In the genomic region with DNA sequence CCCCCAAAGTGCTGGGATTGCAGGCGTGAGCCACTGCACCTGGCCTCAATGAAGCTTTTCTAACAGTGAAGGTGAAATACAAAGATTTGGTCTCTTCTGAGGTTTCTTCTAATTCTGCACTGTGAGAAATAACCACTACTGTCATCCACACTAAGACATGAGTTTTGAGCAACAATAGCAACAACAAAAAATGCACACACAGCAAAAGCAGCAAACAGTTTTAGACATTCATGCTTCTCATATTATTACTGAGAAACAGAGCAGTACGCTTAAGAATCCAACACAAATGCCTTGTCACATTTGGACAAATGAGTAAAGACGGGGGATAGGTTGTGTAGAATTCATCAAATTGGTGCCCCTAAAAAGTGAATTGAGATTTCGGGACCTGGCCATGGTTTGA, we compare ENCODE assay signal across 26 cellular contexts.
DNase-seq lines count a peak whose midpoint lies in the region; ATAC-seq, FAIRE-seq and TF ChIP-seq lines count a peak whose summit lies in the region.
"Had no signal": no experiment of that assay in that cellular context is flagged by ENCODE, and none has a peak within 500 bp of the region (broad histone marks: within the 10 kb centered on the region; RNA-seq: fewer than 3 reads in every experiment).

No MANE protein-coding gene starts in this region.

- H2BK15ac ChIP-seq in IMR-90 (ENCODE audit: low read depth, low read length) (no peak overlapping the region), H1 (ENCODE audit: low read length) (no peak overlapping the region)

- H3K23ac ChIP-seq in IMR-90 (ENCODE audit: low read depth, low read length) (no peak overlapping the region), H1 (ENCODE audit: insufficient read length) (no peak overlapping the region)

- H3K23me2 ChIP-seq in H1 (ENCODE audit: low read depth, low read length): no peaks in the 10 kb centered on the region

- H2BK5ac ChIP-seq in IMR-90 (ENCODE audit: low read depth, low read length, poor library complexity, severe bottlenecking) (no peak overlapping the region), H1 (ENCODE audit: low read depth, low read length) (no peak overlapping the region)

- no peak overlapping the region for H4K91ac ChIP-seq in IMR-90 (ENCODE audit: insufficient read depth, low read depth, low read length)
- no peak overlapping the region for H4K91ac ChIP-seq in H1 (replicated peaks; ENCODE audit: insufficient read length, low read length)

- H2BK20ac ChIP-seq in IMR-90 (ENCODE audit: low read depth, low read length) (no peak overlapping the region), H1 (ENCODE audit: low read length) (no peak overlapping the region)

- H3K56ac ChIP-seq in IMR-90 (ENCODE audit: extremely low read depth, insufficient read depth, low read length) (no peak overlapping the region), H1 (replicated peaks; ENCODE audit: insufficient read length, low read depth, low read length) (no peak overlapping the region)

- H2BK120ac ChIP-seq in IMR-90 (ENCODE audit: low read depth, low read length) (no peak overlapping the region), H1 (replicated peaks; ENCODE audit: low read depth, low read length) (no peak overlapping the region)

- H3K9ac ChIP-seq in HepG2 (ENCODE audit: insufficient read depth, low read depth, low read length) (no peak overlapping the region), IMR-90 (ENCODE audit: low read depth, low read length) (no peak overlapping the region), H1 (replicated peaks in 1 of 4; ENCODE audit: extremely low read depth in 1 of 4, low read depth in 3 of 4, low read length in 3 of 4) (no peak overlapping the region)
- H3K9ac ChIP-seq: BLaER1 treated with 17β-estradiol and CSF1 and Interleukin-3, amounts not matched to agents 10 nM and 100 nM had no signal

- H3K4ac ChIP-seq in IMR-90 (ENCODE audit: low read depth, low read length): no peak overlapping the region
- H3K4ac ChIP-seq in H1 (replicated peaks; ENCODE audit: insufficient read length, low read depth, low read length): no peak overlapping the region

- in situ Hi-C loops in HepG2 (cut with HindIII; ENCODE audit: extremely low pct_ligation_motif_present, low pct_unique_long_range_greater_than_20kb) (no loop called here), IMR-90 (cut with MboI; ENCODE audit: low sequenced_read_pairs) (no loop called here)

- H2AK5ac ChIP-seq in IMR-90 (ENCODE audit: low read depth, low read length) (no peak overlapping the region), H1 (ENCODE audit: low read depth, low read length) (no peak overlapping the region)

- TF ChIP-seq CTCF in HepG2 (CRISPR knock-in tag; IDR thresholded peaks at IDR 0.05): no peak
- no peak for TF ChIP-seq CTCF in right lobe of liver (IDR thresholded peaks at IDR 0.05)
- no peak for TF ChIP-seq CTCF in IMR-90 (conservative IDR thresholded peaks at IDR 0.05; ENCODE audit: low read depth, low read length)
- no peak for TF ChIP-seq CTCF in H1 (IDR thresholded peaks at IDR 0.05; ENCODE audit: control extremely low read depth in 1 of 3, insufficient read depth in 1 of 3, low read depth in 1 of 3, low read length in 3 of 3)
- no peak for TF ChIP-seq CTCF in D721Med (IDR thresholded peaks at IDR 0.05; ENCODE audit: insufficient read depth, missing control alignments)
- TF ChIP-seq CTCF in body of pancreas (IDR thresholded peaks at IDR 0.05): no peak

- no peak overlapping the region for H3K27ac ChIP-seq in HepG2 (ENCODE audit: extremely low read length, insufficient read depth, low read length)
- no peak overlapping the region for H3K27ac ChIP-seq in right lobe of liver
- no peak overlapping the region for H3K27ac ChIP-seq in IMR-90 (ENCODE audit: insufficient read depth, low read length)
- H3K27ac ChIP-seq in H1 (ENCODE audit: low read depth, low read length): no peak overlapping the region
- no peak overlapping the region for H3K27ac ChIP-seq in body of pancreas
- H3K27ac ChIP-seq: BLaER1 treated with 17β-estradiol and CSF1 and Interleukin-3, amounts not matched to agents 10 nM and 100 nM; C4-2B had no signal

- no peak overlapping the region for H3K4me3 ChIP-seq in HepG2 (replicated peaks in 1 of 3; ENCODE audit: insufficient read depth in 1 of 3, low read depth in 2 of 3, low read length in 3 of 3)
- no peak overlapping the region for H3K4me3 ChIP-seq in right lobe of liver
- no peak overlapping the region for H3K4me3 ChIP-seq in IMR-90 (ENCODE audit: insufficient read depth, low read depth, low read length)
- H3K4me3 ChIP-seq in H1 (ENCODE audit: extremely low read depth in 1 of 4, insufficient read depth in 2 of 4, low read depth in 3 of 4, low read length in 4 of 4): no peak overlapping the region
- H3K4me3 ChIP-seq in body of pancreas: no peak overlapping the region
- H3K4me3 ChIP-seq: BLaER1 treated with 17β-estradiol and CSF1 and Interleukin-3, amounts not matched to agents 10 nM and 100 nM; GM12878 had no signal

- no peak overlapping the region for H2BK12ac ChIP-seq in H1 (ENCODE audit: low read depth, low read length)

- no peak for TF ChIP-seq RAD21 in HepG2 (CRISPR knock-in tag; IDR thresholded peaks at IDR 0.05)
- no peak for TF ChIP-seq RAD21 in IMR-90 (IDR thresholded peaks at IDR 0.05; ENCODE audit: low read length)
- no peak for TF ChIP-seq RAD21 in H1 (IDR thresholded peaks at IDR 0.05 in 1 of 2, conservative IDR thresholded peaks at IDR 0.05 in 1 of 2; ENCODE audit: low read depth in 2 of 2, low read length in 2 of 2)

- POLR2A ChIA-PET in HepG2 (lab: Yijun Ruan, JAX): no interaction called here
- POLR2A ChIA-PET in IMR-90 (lab: Charles Lee; ENCODE audit: unreplicated experiment): no interaction called here
- POLR2A ChIA-PET in H1 (lab: Charles Lee; ENCODE audit: partially characterized antibody): no interaction called here

- no peak for DNase-seq in HepG2 (ENCODE audit: low spot score)
- no peak for DNase-seq in right lobe of liver
- no peak for DNase-seq in IMR-90
- DNase-seq in H1 (ENCODE audit: low read depth in 1 of 2, low spot score in 2 of 2): no peak
- no peak for DNase-seq in D721Med (ENCODE audit: insufficient read length, low spot score)
- no peak for DNase-seq in body of pancreas
- no peak for DNase-seq in medulla oblongata (ENCODE audit: extremely low spot score)
- DNase-seq: 8988T; AML-193; Caco-2; Calu3; CD4-positive, alpha-beta T cell; CD8-positive, alpha-beta T cell; DMS 273 treated with DMSO at 0.1 percent for 48 hours; DMS153; DMS53; DMS79; DND-41; EL; GDM1 had no signal

- 98% methylated on average over 4 of the region's 4 CpGs for WGBS in HepG2 (ENCODE audit: low lambda C conversion rate)
- 95% methylated on average over 3 of the region's 4 CpGs for WGBS in right lobe of liver (ENCODE audit: insufficient coverage, low coverage, low lambda C conversion rate, missing lambda C conversion rate)
- 80% methylated on average over 1 of the region's 4 CpGs; no CpG with 5 or more reads in 1 of the 2 experiments for WGBS in IMR-90 (ENCODE audit: extremely low coverage in 2 of 2, insufficient read length in 1 of 2), 2 experiments
- 88% methylated on average over 4 of the region's 4 CpGs; no CpG with 5 or more reads in 1 of the 2 experiments for WGBS in H1 (ENCODE audit: extremely low coverage in 1 of 2, insufficient coverage in 1 of 2, insufficient read length in 1 of 2, insufficient replicate concordance in 2 of 2, low coverage in 1 of 2, low lambda C conversion rate in 2 of 2, missing lambda C conversion rate in 1 of 2), 2 experiments
- WGBS in body of pancreas, 2 donors: 92 to 97% methylated on average over 4 of the region's 4 CpGs

- no peak overlapping the region for H4K5ac ChIP-seq in IMR-90 (ENCODE audit: low read depth, low read length)
- no peak overlapping the region for H4K5ac ChIP-seq in H1 (ENCODE audit: insufficient read length, low read depth, low read length)

- H3K9me3 ChIP-seq in HepG2 (ENCODE audit: low read length): no peaks in the 10 kb centered on the region
- H3K9me3 ChIP-seq in right lobe of liver: no peaks in the 10 kb centered on the region
- no peaks in the 10 kb centered on the region for H3K9me3 ChIP-seq in IMR-90 (ENCODE audit: control insufficient read depth, insufficient read depth, low read length)
- no peaks in the 10 kb centered on the region for H3K9me3 ChIP-seq in H1 (ENCODE audit: insufficient read depth in 2 of 2, low read depth in 1 of 2, low read length in 1 of 2)
- H3K9me3 ChIP-seq in body of pancreas: no peaks in the 10 kb centered on the region
- H3K9me3 ChIP-seq: BLaER1 treated with 17β-estradiol and CSF1 and Interleukin-3, amounts not matched to agents 10 nM and 100 nM; Caco-2 had no signal

- dilution Hi-C loops in IMR-90 (cut with HindIII; ENCODE audit: low sequenced_read_pairs, unreplicated experiment): no loop called here

- intact Hi-C loops in HepG2 (cut with micrococcal nuclease; ENCODE audit: unreplicated experiment): no loop called here
- intact Hi-C loops in right lobe of liver (cut with DNase I): no loop called here
- intact Hi-C loops in IMR-90 (cut with micrococcal nuclease): no loop called here
- intact Hi-C loops in body of pancreas (cut with DNase I): no loop called here

- TF ChIP-seq POLR2A in HepG2 (IDR thresholded peaks at IDR 0.05; ENCODE audit: insufficient read depth in 1 of 2, low read depth in 2 of 2, low read length in 2 of 2) (no peak), right lobe of liver (IDR thresholded peaks at IDR 0.05) (no peak), IMR-90 (IDR thresholded peaks at IDR 0.05; ENCODE audit: low read depth, low read length) (no peak), H1 (IDR thresholded peaks at IDR 0.05; ENCODE audit: control extremely low read depth in 1 of 2, low read depth in 2 of 2, low read length in 2 of 2) (no peak), body of pancreas (IDR thresholded peaks at IDR 0.05) (no peak)

- H3K79me2 ChIP-seq in HepG2 (ENCODE audit: insufficient read depth, low read length) (no peaks in the 10 kb centered on the region), H1 (ENCODE audit: control insufficient read depth in 1 of 2, insufficient read depth in 2 of 2, low read length in 2 of 2) (no peaks in the 10 kb centered on the region)

- H3K36me3 ChIP-seq in HepG2 (replicated peaks in 1 of 2; ENCODE audit: control insufficient read depth in 1 of 2, insufficient read depth in 2 of 2, low read length in 2 of 2) (no peaks in the 10 kb centered on the region), right lobe of liver (no peaks in the 10 kb centered on the region), IMR-90 (ENCODE audit: control insufficient read depth, insufficient read depth, low read length) (no peaks in the 10 kb centered on the region), H1 (ENCODE audit: control insufficient read depth in 2 of 4, insufficient read depth in 4 of 4, low read length in 3 of 4) (no peaks in the 10 kb centered on the region), body of pancreas (replicated peaks in 1 of 2; ENCODE audit: insufficient read depth in 1 of 2, low read depth in 2 of 2) (no peaks in the 10 kb centered on the region)

- H2AK9ac ChIP-seq in IMR-90 (replicated peaks; ENCODE audit: low read depth, low read length, poor library complexity): no peak overlapping the region

- H3K4me2 ChIP-seq in HepG2 (ENCODE audit: low read depth, low read length) (no peak overlapping the region), IMR-90 (ENCODE audit: low read depth, low read length) (no peak overlapping the region), H1 (ENCODE audit: insufficient read depth in 1 of 2, low read depth in 2 of 2, low read length in 2 of 2) (no peak overlapping the region)
- H3K4me2 ChIP-seq: BLaER1 treated with 17β-estradiol and CSF1 and Interleukin-3, amounts not matched to agents 10 nM and 100 nM had no signal

- H3K27me3 ChIP-seq in HepG2 (ENCODE audit: control insufficient read depth in 1 of 2, insufficient read depth in 2 of 2, low read length in 2 of 2) (no peaks in the 10 kb centered on the region), right lobe of liver (no peaks in the 10 kb centered on the region), IMR-90 (ENCODE audit: control insufficient read depth, insufficient read depth, low read length) (no peaks in the 10 kb centered on the region), H1 (replicated peaks in 1 of 4; ENCODE audit: control insufficient read depth in 3 of 4, extremely low read depth in 1 of 4, insufficient read depth in 3 of 4, low read length in 3 of 4) (no peaks in the 10 kb centered on the region), body of pancreas (no peaks in the 10 kb centered on the region)
- H3K27me3 ChIP-seq: BLaER1 treated with 17β-estradiol and CSF1 and Interleukin-3, amounts not matched to agents 10 nM and 100 nM had no signal

- TF ChIP-seq EP300 in HepG2 (IDR thresholded peaks at IDR 0.05; ENCODE audit: low read depth in 2 of 2, low read length in 2 of 2): no peak
- no peak for TF ChIP-seq EP300 in HepG2 (CRISPR knock-in tag; IDR thresholded peaks at IDR 0.05; ENCODE audit: borderline replicate concordance)
- TF ChIP-seq EP300 in H1 (IDR thresholded peaks at IDR 0.05; ENCODE audit: borderline replicate concordance in 1 of 2, low read depth in 2 of 2, low read length in 2 of 2): no peak

- no peak overlapping the region for H3K18ac ChIP-seq in IMR-90 (ENCODE audit: low read depth, low read length)
- no peak overlapping the region for H3K18ac ChIP-seq in H1 (ENCODE audit: extremely low read depth, low read length)

- no peaks in the 10 kb centered on the region for H4K20me1 ChIP-seq in HepG2 (ENCODE audit: insufficient read depth, low read length)
- no peaks in the 10 kb centered on the region for H4K20me1 ChIP-seq in IMR-90 (ENCODE audit: insufficient read depth, low read length)
- H4K20me1 ChIP-seq in H1 (replicated peaks in 1 of 2; ENCODE audit: control insufficient read depth in 1 of 2, insufficient read depth in 2 of 2, low read length in 2 of 2): peaks cover 0 to 2% of the 10 kb centered on the region in 2 experiments

- H3K14ac ChIP-seq in IMR-90 (replicated peaks; ENCODE audit: low read depth, low read length): no peak overlapping the region
- no peak overlapping the region for H3K14ac ChIP-seq in H1 (ENCODE audit: insufficient read length)

- no peak for ATAC-seq in HepG2
- ATAC-seq in right lobe of liver: no peak
- no peak for ATAC-seq in IMR-90 (ENCODE audit: low read depth)
- no peak for ATAC-seq in body of pancreas
- ATAC-seq: CD8-positive, alpha-beta T cell; GM12878 had no signal

- FAIRE-seq in HepG2 (lab: Jason Lieb, UNC): no peak
- FAIRE-seq in H1 (lab: Jason Lieb, UNC): no peak
- FAIRE-seq in D721Med (lab: Jason Lieb, UNC): no peak
- FAIRE-seq: A204.1, GM12878, GM12892, GM18507 had no signal

- H2AFZ ChIP-seq in HepG2 (ENCODE audit: low read length) (no peak overlapping the region), IMR-90 (replicated peaks; ENCODE audit: low read length, poor library complexity) (no peak overlapping the region), H1 (ENCODE audit: low read length) (no peak overlapping the region)

- CTCF ChIA-PET in HepG2 (lab: Yijun Ruan, JAX; ENCODE audit: low intra/inter-chr PET ratio, low total read pairs): no interaction called here
- CTCF ChIA-PET in IMR-90 (lab: Yijun Ruan, JAX): no interaction called here
- CTCF ChIA-PET in H1 (lab: Charles Lee; ENCODE audit: partially characterized antibody): no interaction called here

- H3K4me1 ChIP-seq in HepG2 (ENCODE audit: insufficient read depth, low read length): no peaks in the 10 kb centered on the region
- H3K4me1 ChIP-seq in right lobe of liver: no peaks in the 10 kb centered on the region
- no peaks in the 10 kb centered on the region for H3K4me1 ChIP-seq in IMR-90 (ENCODE audit: control insufficient read depth, insufficient read depth, low read length)
- H3K4me1 ChIP-seq in H1 (replicated peaks in 1 of 4; ENCODE audit: control insufficient read depth in 3 of 4, insufficient read depth in 4 of 4, low read length in 3 of 4): peaks cover 0 to 5% (median 4%) of the 10 kb centered on the region in 4 experiments; a peak in 6 of 7 replicates
- H3K4me1 ChIP-seq in body of pancreas: no peaks in the 10 kb centered on the region
- H3K4me1 ChIP-seq: BLaER1 treated with 17β-estradiol and CSF1 and Interleukin-3, amounts not matched to agents 10 nM and 100 nM; Caco-2 had no signal

- H3K79me1 ChIP-seq in IMR-90 (ENCODE audit: low read depth in 1 of 2, low read length in 2 of 2): 0 out of 4 replicates have a peak, but pooled peaks cover 0 to 4% of the 10 kb centered on the region in 2 experiments
- no peaks in the 10 kb centered on the region for H3K79me1 ChIP-seq in H1 (ENCODE audit: low read depth, low read length)

- H3K9me1 ChIP-seq in IMR-90 (ENCODE audit: insufficient read depth, low read length): 0 out of 2 replicates have a peak, but pooled peaks cover 5% of the 10 kb centered on the region

- no TSS peak for BruUV-seq in HepG2 (replicated peaks; lab: Mats Ljungman, UMichigan)
- no TSS peak for BruUV-seq in IMR-90 (replicated peaks; lab: Mats Ljungman, UMichigan)

- H4K8ac ChIP-seq in IMR-90 (ENCODE audit: low read depth in 2 of 2, low read length in 2 of 2) (no peak overlapping the region), H1 (ENCODE audit: extremely low read depth, insufficient read depth, low read length) (no peak overlapping the region)
